In genomic region chr2:108074945-108075344, GRCh38 we compare ENCODE assay signal across 15 cellular contexts.
"Had no signal": no experiment of that assay in that cellular context is flagged by ENCODE, and none has a peak within 500 bp of the region (broad histone marks: within the 10 kb centered on the region; RNA-seq: fewer than 3 reads in every experiment).

No MANE protein-coding gene starts in this region.

- DNase-seq: activated CD4-positive, alpha-beta T cell treated with anti-CD3 and anti-CD28 coated beads, Interleukin-2, amount 10 ng/mL, durations not matched to agents 7 days and 5 days; activated CD8-positive, alpha-beta memory T cell treated with anti-CD3 and anti-CD28 coated beads for 24 hours; activated naive CD4-positive, alpha-beta T cell; anterior cingulate cortex; effector CD8-positive, alpha-beta T cell; foreskin fibroblast; hypothalamus; islet precursor cell; left lung; naive thymus-derived CD8-positive, alpha-beta T cell; nucleus accumbens; stimulated activated CD4-positive, alpha-beta T cell treated with anti-CD3 and anti-CD28 coated beads, Interleukin-2, amount 100 ng/mL, for 48 hours; stimulated activated naive B cell treated with anti-CD40 and anti-IgM and Interleukin-4, amounts not matched to agents 10 μg/mL and 1 μg/mL and 100 μg/mL, for 72 hours; thyroid gland had no signal

- H3K36me3 ChIP-seq: left lung, thyroid gland had no signal

- H3K27me3 ChIP-seq: thyroid gland had no signal

- H3K4me3 Mint-ChIP-seq: activated CD4-positive, alpha-beta T cell treated with anti-CD3 and anti-CD28 coated beads, Interleukin-2, amount 10 ng/mL, durations not matched to agents 7 days and 5 days; activated T-helper 1 cell treated with anti-CD3 and anti-CD28 coated beads, Interleukin-12 subunit alpha, Interleukin-12 subunit beta, Interleukin-2, Interleukin-4 antibody, amounts not matched to agents 30 ng/mL and 10 ng/mL and 1 ng/mL, durations not matched to agents 14 hours and 24 hours and 36 hours; naive thymus-derived CD8-positive, alpha-beta T cell; stimulated activated naive B cell treated with anti-CD40 and anti-IgM and Interleukin-4, amounts not matched to agents 10 μg/mL and 1 μg/mL and 100 μg/mL, for 72 hours had no signal

- H3K4me3 ChIP-seq: left lung, thyroid gland had no signal

- H3K27me3 Mint-ChIP-seq: activated CD4-positive, alpha-beta T cell treated with anti-CD3 and anti-CD28 coated beads, Interleukin-2, amount 10 ng/mL, durations not matched to agents 7 days and 5 days; naive thymus-derived CD8-positive, alpha-beta T cell; stimulated activated naive B cell treated with anti-CD40 and anti-IgM and Interleukin-4, amounts not matched to agents 10 μg/mL and 1 μg/mL and 100 μg/mL, for 72 hours had no signal

- H3K27ac Mint-ChIP-seq: activated CD4-positive, alpha-beta T cell treated with anti-CD3 and anti-CD28 coated beads, Interleukin-2, amount 10 ng/mL, durations not matched to agents 7 days and 5 days; activated T-helper 1 cell treated with anti-CD3 and anti-CD28 coated beads, Interleukin-12 subunit alpha, Interleukin-12 subunit beta, Interleukin-2, Interleukin-4 antibody, amounts not matched to agents 30 ng/mL and 10 ng/mL and 1 ng/mL, durations not matched to agents 14 hours and 24 hours and 36 hours; naive thymus-derived CD8-positive, alpha-beta T cell; stimulated activated naive B cell treated with anti-CD40 and anti-IgM and Interleukin-4, amounts not matched to agents 10 μg/mL and 1 μg/mL and 100 μg/mL, for 72 hours had no signal

- ATAC-seq: left lung; naive thymus-derived CD8-positive, alpha-beta T cell; stimulated activated naive B cell treated with anti-CD40 and anti-IgM and Interleukin-4, amounts not matched to agents 10 μg/mL and 1 μg/mL and 100 μg/mL, for 72 hours had no signal

- H3K27ac ChIP-seq: left lung, thyroid gland had no signal

- H3K9me3 Mint-ChIP-seq: activated CD4-positive, alpha-beta T cell treated with anti-CD3 and anti-CD28 coated beads, Interleukin-2, amount 10 ng/mL, durations not matched to agents 7 days and 5 days; activated T-helper 1 cell treated with anti-CD3 and anti-CD28 coated beads, Interleukin-12 subunit alpha, Interleukin-12 subunit beta, Interleukin-2, Interleukin-4 antibody, amounts not matched to agents 30 ng/mL and 10 ng/mL and 1 ng/mL, durations not matched to agents 14 hours and 24 hours and 36 hours; stimulated activated naive B cell treated with anti-CD40 and anti-IgM and Interleukin-4, amounts not matched to agents 10 μg/mL and 1 μg/mL and 100 μg/mL, for 72 hours had no signal

- H3K4me1 Mint-ChIP-seq: activated CD4-positive, alpha-beta T cell treated with anti-CD3 and anti-CD28 coated beads, Interleukin-2, amount 10 ng/mL, durations not matched to agents 7 days and 5 days; naive thymus-derived CD8-positive, alpha-beta T cell; stimulated activated naive B cell treated with anti-CD40 and anti-IgM and Interleukin-4, amounts not matched to agents 10 μg/mL and 1 μg/mL and 100 μg/mL, for 72 hours had no signal

- H3K4me1 ChIP-seq: left lung, thyroid gland had no signal

- H3K36me3 Mint-ChIP-seq: naive thymus-derived CD8-positive, alpha-beta T cell; stimulated activated naive B cell treated with anti-CD40 and anti-IgM and Interleukin-4, amounts not matched to agents 10 μg/mL and 1 μg/mL and 100 μg/mL, for 72 hours had no signal

- H3K9me3 ChIP-seq: left lung, thyroid gland had no signal
